11 cellular contexts compared by ENCODE assay signal in the genomic region with DNA sequence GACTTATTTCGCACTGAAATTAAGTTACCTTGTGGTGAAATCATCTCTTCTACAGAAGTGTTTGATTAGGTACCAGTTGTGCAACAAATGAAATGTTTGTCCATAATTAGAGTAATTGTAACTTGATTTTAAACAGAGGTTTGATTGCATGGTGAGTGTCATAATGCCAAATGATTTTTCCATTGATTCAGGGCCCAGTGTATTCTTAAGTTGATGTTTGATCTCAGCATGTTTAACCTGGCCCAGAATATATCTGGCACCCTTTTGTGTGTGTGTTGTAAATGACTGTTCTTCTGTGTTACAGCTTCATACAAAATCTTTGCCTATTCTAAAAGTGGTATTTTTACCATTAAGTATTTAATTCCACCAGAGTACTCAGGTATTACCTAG. TPM values are rescaled to one million over a fixed set of nuclear protein-coding genes. Genes with fewer than 3 reads are reported as not detected.
DNase-seq lines count a peak whose midpoint lies in the region; ATAC-seq, FAIRE-seq and TF ChIP-seq lines count a peak whose summit lies in the region.
"Had no signal": no experiment of that assay in that cellular context is flagged by ENCODE, and none has a peak within 500 bp of the region (broad histone marks: within the 10 kb centered on the region; RNA-seq: fewer than 3 reads in every experiment).

No MANE protein-coding gene starts in this region.

- peaks cover 5 to 14% of the 10 kb centered on the region in 2 donors for H3K4me1 Mint-ChIP-seq in effector memory CD8-positive, alpha-beta T cell (ENCODE audit: low read depth in 2 of 2)

- ATAC-seq in foreskin keratinocyte: no peak
- no peak for ATAC-seq in effector memory CD8-positive, alpha-beta T cell (replicated peaks)
- no peak for ATAC-seq in HG02973 (IDR thresholded peaks at IDR 0.05; ENCODE audit: unreplicated experiment)

- no peaks in the 10 kb centered on the region for H3K27me3 Mint-ChIP-seq in effector memory CD8-positive, alpha-beta T cell

- intact Hi-C loops in A673 (cut with micrococcal nuclease; ENCODE audit: unreplicated experiment): no loop called here

- peak overlapping the region in 1 of 2 donors; percentile 23 for H3K27ac Mint-ChIP-seq in effector memory CD8-positive, alpha-beta T cell
- H3K27ac Mint-ChIP-seq: neural progenitor cell had no signal

- H3K9me3 ChIP-seq in A673 (ENCODE audit: low read depth, low read length, poor library complexity, severe bottlenecking): no peaks in the 10 kb centered on the region

- H3K27me3 ChIP-seq in A673 (replicated peaks; ENCODE audit: insufficient read depth, low read depth, low read length, poor library complexity): no peaks in the 10 kb centered on the region
- H3K27me3 ChIP-seq in foreskin keratinocyte: no peaks in the 10 kb centered on the region
- H3K27me3 ChIP-seq: neural progenitor cell had no signal

- TF ChIP-seq CTCF in A673 (conservative IDR thresholded peaks at IDR 0.05; ENCODE audit: low read depth, low read length) (no peak), foreskin keratinocyte (conservative IDR thresholded peaks at IDR 0.05) (no peak)

- H3K4me3 Mint-ChIP-seq in effector memory CD8-positive, alpha-beta T cell: no peak overlapping the region
- H3K4me3 Mint-ChIP-seq: neural progenitor cell had no signal

- peak; percentile 23 for FAIRE-seq in GM19239 (lab: Jason Lieb, UNC)

- POLR2A ChIA-PET in A673 (lab: Charles Lee; ENCODE audit: low non-redundant PET): no interaction called here

- H3K4me3 ChIP-seq in A673 (ENCODE audit: low read depth, low read length, poor library complexity, severe bottlenecking): no peak overlapping the region
- H3K4me3 ChIP-seq: neural progenitor cell had no signal

- BruUV-seq in A673 (replicated peaks; lab: Mats Ljungman, UMichigan): no TSS peak

- no peaks in the 10 kb centered on the region for H3K36me3 Mint-ChIP-seq in effector memory CD8-positive, alpha-beta T cell (ENCODE audit: insufficient read depth)

- peak overlapping the region; percentile 14 for H3K27ac ChIP-seq in A673 (ENCODE audit: low read depth, low read length, poor library complexity, severe bottlenecking)
- peak overlapping the region; percentile 2 for H3K27ac ChIP-seq in foreskin keratinocyte
- H3K27ac ChIP-seq: neural progenitor cell, WERI-Rb-1 had no signal

- H3K4me1 ChIP-seq in A673 (ENCODE audit: insufficient read depth, low read length, poor library complexity, severe bottlenecking) (peaks cover 33% of the 10 kb centered on the region), foreskin keratinocyte (peaks cover 6% of the 10 kb centered on the region)
- H3K4me1 ChIP-seq: neural progenitor cell had no signal

- CTCF ChIA-PET in A673 (lab: Charles Lee): no interaction called here

- H3K9me3 Mint-ChIP-seq in effector memory CD8-positive, alpha-beta T cell: no peaks in the 10 kb centered on the region
- H3K9me3 Mint-ChIP-seq: neural progenitor cell had no signal

- no peaks in the 10 kb centered on the region for H3K36me3 ChIP-seq in A673 (ENCODE audit: insufficient read depth, low read length, poor library complexity, severe bottlenecking)
- H3K36me3 ChIP-seq: neural progenitor cell, WERI-Rb-1 had no signal

- DNase-seq in A673 (ENCODE audit: low spot score) (no peak), GM19239 (ENCODE audit: insufficient read length, low spot score) (no peak), NCI-H774 (lab: John Stamatoyannopoulos, UW) (peak; percentile 77), foreskin keratinocyte (no peak), anterior cingulate cortex (lab: John Stamatoyannopoulos, UW) (no peak), T-helper 9 cell (no peak)
- no peak for DNase-seq in effector memory CD8-positive, alpha-beta T cell
- DNase-seq: NCI-H187 treated with DMSO at 0.1 percent for 48 hours, WERI-Rb-1 had no signal

RNA-seq across cellular contexts. Expression of gene LRRC8B, which starts 28.6 kb away (rescaled TPM):
- 18.9 and 20.0 TPM in 2 replicates for total RNA-seq in A673 (2021)
- 1.2 and 1.3 TPM in 2 replicates for total RNA-seq in foreskin keratinocyte
- 0.29 and 0.31 TPM in 2 replicates for polyA plus RNA-seq in foreskin keratinocyte
